Comparison of ENCODE assay signal across 1 cellular context in genomic region chr13:42255854-42256253, GRCh38.
TF ChIP-seq lines count a peak whose summit lies in the region.

No MANE protein-coding gene starts in this region.

TF ChIP-seq in IMR-90, 13 proteins besides CTCF, POLR2A, EP300 and RAD21 (continued from another document):
- TF ChIP-seq ELK1 (IDR thresholded peaks at IDR 0.05; ENCODE audit: borderline replicate concordance, low read depth, low read length): no peak
- TF ChIP-seq USF2 (IDR thresholded peaks at IDR 0.05; ENCODE audit: low read depth, low read length): no peak
- TF ChIP-seq RCOR1 (IDR thresholded peaks at IDR 0.05; ENCODE audit: insufficient replicate concordance, low read length): no peak
